1 cellular context compared by ENCODE assay signal in the genomic region with DNA sequence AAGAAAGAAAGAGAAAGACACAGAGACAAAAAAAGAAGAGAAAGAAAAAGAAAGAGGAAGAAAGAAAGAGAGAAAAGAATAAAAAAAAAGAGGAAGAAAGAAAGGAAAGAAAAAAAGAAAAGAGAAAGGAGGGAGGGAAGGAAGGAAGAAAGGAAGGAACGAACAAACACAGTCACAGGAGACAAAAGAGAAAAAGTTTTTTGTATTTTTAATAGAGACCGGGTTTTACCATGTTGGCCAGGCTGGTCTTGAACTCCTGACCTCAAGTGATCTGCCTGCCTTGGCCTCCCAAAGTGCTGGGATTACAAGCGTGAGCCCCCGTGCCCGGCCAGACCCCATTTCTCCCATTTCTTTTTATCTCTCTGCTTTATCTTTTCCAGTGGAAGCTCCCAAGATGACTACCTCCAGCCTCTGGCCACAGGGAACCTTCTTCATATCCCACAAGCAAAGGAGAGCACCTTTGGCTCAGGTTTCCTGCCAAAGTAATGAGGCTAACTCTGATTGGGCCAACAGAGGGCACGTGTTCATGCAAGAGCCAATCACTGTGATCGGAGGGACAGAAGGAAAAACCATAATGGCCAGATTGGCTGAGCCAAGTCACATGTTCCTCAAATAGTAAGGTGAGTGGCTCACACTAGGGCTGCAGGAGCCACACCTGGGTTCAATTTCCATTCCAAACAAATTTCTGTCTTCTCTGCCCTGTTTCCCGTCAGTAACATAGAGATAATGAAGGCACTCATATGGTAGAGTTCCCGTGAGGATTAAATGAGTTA.
TF ChIP-seq lines count a peak whose summit lies in the region.

No MANE protein-coding gene starts in this region.

TF ChIP-seq in K562, 482 proteins besides CTCF, POLR2A, EP300 and RAD21:
- TF ChIP-seq, protein P1, sequence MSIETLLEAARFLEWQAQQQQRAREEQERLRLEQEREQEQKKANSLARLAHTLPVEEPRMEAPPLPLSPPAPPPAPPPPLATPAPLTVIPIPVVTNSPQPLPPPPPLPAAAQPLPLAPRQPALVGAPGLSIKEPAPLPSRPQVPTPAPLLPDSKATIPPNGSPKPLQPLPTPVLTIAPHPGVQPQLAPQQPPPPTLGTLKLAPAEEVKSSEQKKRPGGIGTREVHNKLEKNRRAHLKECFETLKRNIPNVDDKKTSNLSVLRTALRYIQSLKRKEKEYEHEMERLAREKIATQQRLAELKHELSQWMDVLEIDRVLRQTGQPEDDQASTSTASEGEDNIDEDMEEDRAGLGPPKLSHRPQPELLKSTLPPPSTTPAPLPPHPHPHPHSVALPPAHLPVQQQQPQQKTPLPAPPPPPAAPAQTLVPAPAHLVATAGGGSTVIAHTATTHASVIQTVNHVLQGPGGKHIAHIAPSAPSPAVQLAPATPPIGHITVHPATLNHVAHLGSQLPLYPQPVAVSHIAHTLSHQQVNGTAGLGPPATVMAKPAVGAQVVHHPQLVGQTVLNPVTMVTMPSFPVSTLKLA (conservative IDR thresholded peaks at IDR 0.05) = peak in 1 of 2 experiments; percentile 48; a peak in 1 of 4 replicates
- TF ChIP-seq CBFA2T2 (conservative IDR thresholded peaks at IDR 0.05) (peak; percentile 68), ASH1L (IDR thresholded peaks at IDR 0.05; ENCODE audit: borderline replicate concordance, low read depth, partially characterized antibody) (peak; percentile 83), CBX3 (IDR thresholded peaks at IDR 0.05; ENCODE audit: borderline replicate concordance in 1 of 2, low read length in 2 of 2) (peak in 1 of 2 experiments; percentile 41; a peak in 1 of 3 replicates), TAF1 (IDR thresholded peaks at IDR 0.05; ENCODE audit: control insufficient read depth, extremely low read depth, insufficient read depth, low read length, severe bottlenecking) (peak; percentile 17), RAD51 (IDR thresholded peaks at IDR 0.05; ENCODE audit: borderline replicate concordance, low read depth) (peak; percentile 96), L3MBTL2 (IDR thresholded peaks at IDR 0.05) (peak; percentile 57), CC2D1A (IDR thresholded peaks at IDR 0.05) (peak; percentile 48; the same call in 1 of the 2 replicates), RBM25 (IDR thresholded peaks at IDR 0.05; ENCODE audit: low read depth, low read length, severe bottlenecking) (peak; percentile 93), NFYB (IDR thresholded peaks at IDR 0.05; ENCODE audit: extremely low read depth, insufficient read length) (peak; percentile 100), CHD2 (IDR thresholded peaks at IDR 0.05; ENCODE audit: low read depth, low read length) (peak; percentile 63), FOS (IDR thresholded peaks at IDR 0.05; ENCODE audit: extremely low read depth, insufficient read length) (peak; percentile 89)
- TF ChIP-seq, protein P2, sequence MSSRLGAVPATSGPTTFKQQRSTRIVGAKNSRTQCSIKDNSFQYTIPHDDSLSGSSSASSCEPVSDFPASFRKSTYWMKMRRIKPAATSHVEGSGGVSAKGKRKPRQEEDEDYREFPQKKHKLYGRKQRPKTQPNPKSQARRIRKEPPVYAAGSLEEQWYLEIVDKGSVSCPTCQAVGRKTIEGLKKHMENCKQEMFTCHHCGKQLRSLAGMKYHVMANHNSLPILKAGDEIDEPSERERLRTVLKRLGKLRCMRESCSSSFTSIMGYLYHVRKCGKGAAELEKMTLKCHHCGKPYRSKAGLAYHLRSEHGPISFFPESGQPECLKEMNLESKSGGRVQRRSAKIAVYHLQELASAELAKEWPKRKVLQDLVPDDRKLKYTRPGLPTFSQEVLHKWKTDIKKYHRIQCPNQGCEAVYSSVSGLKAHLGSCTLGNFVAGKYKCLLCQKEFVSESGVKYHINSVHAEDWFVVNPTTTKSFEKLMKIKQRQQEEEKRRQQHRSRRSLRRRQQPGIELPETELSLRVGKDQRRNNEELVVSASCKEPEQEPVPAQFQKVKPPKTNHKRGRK (tag; IDR thresholded peaks at IDR 0.05) = peak; percentile 99
- TF ChIP-seq, protein P3, sequence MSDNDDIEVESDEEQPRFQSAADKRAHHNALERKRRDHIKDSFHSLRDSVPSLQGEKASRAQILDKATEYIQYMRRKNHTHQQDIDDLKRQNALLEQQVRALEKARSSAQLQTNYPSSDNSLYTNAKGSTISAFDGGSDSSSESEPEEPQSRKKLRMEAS (CRISPR knock-in tag; IDR thresholded peaks at IDR 0.05) = peak; percentile 36; the same call in 1 of the 2 replicates
- TF ChIP-seq, protein P4, sequence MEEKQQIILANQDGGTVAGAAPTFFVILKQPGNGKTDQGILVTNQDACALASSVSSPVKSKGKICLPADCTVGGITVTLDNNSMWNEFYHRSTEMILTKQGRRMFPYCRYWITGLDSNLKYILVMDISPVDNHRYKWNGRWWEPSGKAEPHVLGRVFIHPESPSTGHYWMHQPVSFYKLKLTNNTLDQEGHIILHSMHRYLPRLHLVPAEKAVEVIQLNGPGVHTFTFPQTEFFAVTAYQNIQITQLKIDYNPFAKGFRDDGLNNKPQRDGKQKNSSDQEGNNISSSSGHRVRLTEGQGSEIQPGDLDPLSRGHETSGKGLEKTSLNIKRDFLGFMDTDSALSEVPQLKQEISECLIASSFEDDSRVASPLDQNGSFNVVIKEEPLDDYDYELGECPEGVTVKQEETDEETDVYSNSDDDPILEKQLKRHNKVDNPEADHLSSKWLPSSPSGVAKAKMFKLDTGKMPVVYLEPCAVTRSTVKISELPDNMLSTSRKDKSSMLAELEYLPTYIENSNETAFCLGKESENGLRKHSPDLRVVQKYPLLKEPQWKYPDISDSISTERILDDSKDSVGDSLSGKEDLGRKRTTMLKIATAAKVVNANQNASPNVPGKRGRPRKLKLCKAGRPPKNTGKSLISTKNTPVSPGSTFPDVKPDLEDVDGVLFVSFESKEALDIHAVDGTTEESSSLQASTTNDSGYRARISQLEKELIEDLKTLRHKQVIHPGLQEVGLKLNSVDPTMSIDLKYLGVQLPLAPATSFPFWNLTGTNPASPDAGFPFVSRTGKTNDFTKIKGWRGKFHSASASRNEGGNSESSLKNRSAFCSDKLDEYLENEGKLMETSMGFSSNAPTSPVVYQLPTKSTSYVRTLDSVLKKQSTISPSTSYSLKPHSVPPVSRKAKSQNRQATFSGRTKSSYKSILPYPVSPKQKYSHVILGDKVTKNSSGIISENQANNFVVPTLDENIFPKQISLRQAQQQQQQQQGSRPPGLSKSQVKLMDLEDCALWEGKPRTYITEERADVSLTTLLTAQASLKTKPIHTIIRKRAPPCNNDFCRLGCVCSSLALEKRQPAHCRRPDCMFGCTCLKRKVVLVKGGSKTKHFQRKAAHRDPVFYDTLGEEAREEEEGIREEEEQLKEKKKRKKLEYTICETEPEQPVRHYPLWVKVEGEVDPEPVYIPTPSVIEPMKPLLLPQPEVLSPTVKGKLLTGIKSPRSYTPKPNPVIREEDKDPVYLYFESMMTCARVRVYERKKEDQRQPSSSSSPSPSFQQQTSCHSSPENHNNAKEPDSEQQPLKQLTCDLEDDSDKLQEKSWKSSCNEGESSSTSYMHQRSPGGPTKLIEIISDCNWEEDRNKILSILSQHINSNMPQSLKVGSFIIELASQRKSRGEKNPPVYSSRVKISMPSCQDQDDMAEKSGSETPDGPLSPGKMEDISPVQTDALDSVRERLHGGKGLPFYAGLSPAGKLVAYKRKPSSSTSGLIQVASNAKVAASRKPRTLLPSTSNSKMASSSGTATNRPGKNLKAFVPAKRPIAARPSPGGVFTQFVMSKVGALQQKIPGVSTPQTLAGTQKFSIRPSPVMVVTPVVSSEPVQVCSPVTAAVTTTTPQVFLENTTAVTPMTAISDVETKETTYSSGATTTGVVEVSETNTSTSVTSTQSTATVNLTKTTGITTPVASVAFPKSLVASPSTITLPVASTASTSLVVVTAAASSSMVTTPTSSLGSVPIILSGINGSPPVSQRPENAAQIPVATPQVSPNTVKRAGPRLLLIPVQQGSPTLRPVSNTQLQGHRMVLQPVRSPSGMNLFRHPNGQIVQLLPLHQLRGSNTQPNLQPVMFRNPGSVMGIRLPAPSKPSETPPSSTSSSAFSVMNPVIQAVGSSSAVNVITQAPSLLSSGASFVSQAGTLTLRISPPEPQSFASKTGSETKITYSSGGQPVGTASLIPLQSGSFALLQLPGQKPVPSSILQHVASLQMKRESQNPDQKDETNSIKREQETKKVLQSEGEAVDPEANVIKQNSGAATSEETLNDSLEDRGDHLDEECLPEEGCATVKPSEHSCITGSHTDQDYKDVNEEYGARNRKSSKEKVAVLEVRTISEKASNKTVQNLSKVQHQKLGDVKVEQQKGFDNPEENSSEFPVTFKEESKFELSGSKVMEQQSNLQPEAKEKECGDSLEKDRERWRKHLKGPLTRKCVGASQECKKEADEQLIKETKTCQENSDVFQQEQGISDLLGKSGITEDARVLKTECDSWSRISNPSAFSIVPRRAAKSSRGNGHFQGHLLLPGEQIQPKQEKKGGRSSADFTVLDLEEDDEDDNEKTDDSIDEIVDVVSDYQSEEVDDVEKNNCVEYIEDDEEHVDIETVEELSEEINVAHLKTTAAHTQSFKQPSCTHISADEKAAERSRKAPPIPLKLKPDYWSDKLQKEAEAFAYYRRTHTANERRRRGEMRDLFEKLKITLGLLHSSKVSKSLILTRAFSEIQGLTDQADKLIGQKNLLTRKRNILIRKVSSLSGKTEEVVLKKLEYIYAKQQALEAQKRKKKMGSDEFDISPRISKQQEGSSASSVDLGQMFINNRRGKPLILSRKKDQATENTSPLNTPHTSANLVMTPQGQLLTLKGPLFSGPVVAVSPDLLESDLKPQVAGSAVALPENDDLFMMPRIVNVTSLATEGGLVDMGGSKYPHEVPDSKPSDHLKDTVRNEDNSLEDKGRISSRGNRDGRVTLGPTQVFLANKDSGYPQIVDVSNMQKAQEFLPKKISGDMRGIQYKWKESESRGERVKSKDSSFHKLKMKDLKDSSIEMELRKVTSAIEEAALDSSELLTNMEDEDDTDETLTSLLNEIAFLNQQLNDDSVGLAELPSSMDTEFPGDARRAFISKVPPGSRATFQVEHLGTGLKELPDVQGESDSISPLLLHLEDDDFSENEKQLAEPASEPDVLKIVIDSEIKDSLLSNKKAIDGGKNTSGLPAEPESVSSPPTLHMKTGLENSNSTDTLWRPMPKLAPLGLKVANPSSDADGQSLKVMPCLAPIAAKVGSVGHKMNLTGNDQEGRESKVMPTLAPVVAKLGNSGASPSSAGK (IDR thresholded peaks at IDR 0.05) = peak; percentile 74
- TF ChIP-seq, protein P5, sequence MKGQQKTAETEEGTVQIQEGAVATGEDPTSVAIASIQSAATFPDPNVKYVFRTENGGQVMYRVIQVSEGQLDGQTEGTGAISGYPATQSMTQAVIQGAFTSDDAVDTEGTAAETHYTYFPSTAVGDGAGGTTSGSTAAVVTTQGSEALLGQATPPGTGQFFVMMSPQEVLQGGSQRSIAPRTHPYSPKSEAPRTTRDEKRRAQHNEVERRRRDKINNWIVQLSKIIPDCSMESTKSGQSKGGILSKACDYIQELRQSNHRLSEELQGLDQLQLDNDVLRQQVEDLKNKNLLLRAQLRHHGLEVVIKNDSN (CRISPR knock-in tag; IDR thresholded peaks at IDR 0.05) = peak; percentile 99
- TF ChIP-seq, protein P6, sequence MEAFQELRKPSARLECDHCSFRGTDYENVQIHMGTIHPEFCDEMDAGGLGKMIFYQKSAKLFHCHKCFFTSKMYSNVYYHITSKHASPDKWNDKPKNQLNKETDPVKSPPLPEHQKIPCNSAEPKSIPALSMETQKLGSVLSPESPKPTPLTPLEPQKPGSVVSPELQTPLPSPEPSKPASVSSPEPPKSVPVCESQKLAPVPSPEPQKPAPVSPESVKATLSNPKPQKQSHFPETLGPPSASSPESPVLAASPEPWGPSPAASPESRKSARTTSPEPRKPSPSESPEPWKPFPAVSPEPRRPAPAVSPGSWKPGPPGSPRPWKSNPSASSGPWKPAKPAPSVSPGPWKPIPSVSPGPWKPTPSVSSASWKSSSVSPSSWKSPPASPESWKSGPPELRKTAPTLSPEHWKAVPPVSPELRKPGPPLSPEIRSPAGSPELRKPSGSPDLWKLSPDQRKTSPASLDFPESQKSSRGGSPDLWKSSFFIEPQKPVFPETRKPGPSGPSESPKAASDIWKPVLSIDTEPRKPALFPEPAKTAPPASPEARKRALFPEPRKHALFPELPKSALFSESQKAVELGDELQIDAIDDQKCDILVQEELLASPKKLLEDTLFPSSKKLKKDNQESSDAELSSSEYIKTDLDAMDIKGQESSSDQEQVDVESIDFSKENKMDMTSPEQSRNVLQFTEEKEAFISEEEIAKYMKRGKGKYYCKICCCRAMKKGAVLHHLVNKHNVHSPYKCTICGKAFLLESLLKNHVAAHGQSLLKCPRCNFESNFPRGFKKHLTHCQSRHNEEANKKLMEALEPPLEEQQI (IDR thresholded peaks at IDR 0.05) = peak; percentile 43; the same call in 1 of the 2 replicates
- TF ChIP-seq, protein P7, sequence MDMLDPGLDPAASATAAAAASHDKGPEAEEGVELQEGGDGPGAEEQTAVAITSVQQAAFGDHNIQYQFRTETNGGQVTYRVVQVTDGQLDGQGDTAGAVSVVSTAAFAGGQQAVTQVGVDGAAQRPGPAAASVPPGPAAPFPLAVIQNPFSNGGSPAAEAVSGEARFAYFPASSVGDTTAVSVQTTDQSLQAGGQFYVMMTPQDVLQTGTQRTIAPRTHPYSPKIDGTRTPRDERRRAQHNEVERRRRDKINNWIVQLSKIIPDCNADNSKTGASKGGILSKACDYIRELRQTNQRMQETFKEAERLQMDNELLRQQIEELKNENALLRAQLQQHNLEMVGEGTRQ (CRISPR knock-in tag; IDR thresholded peaks at IDR 0.05) = peak; percentile 98
- TF ChIP-seq, protein P8, sequence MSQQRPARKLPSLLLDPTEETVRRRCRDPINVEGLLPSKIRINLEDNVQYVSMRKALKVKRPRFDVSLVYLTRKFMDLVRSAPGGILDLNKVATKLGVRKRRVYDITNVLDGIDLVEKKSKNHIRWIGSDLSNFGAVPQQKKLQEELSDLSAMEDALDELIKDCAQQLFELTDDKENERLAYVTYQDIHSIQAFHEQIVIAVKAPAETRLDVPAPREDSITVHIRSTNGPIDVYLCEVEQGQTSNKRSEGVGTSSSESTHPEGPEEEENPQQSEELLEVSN (IDR thresholded peaks at IDR 0.05; ENCODE audit: borderline replicate concordance in 1 of 2, extremely low read depth in 1 of 2, insufficient read depth in 1 of 2, insufficient read length in 1 of 2, low read depth in 1 of 2, low read length in 1 of 2, poor library complexity in 1 of 2, severe bottlenecking in 1 of 2) = peak; percentile 21 to 49
